Comparison of ENCODE assay signal across 19 cellular contexts in the genomic region with DNA sequence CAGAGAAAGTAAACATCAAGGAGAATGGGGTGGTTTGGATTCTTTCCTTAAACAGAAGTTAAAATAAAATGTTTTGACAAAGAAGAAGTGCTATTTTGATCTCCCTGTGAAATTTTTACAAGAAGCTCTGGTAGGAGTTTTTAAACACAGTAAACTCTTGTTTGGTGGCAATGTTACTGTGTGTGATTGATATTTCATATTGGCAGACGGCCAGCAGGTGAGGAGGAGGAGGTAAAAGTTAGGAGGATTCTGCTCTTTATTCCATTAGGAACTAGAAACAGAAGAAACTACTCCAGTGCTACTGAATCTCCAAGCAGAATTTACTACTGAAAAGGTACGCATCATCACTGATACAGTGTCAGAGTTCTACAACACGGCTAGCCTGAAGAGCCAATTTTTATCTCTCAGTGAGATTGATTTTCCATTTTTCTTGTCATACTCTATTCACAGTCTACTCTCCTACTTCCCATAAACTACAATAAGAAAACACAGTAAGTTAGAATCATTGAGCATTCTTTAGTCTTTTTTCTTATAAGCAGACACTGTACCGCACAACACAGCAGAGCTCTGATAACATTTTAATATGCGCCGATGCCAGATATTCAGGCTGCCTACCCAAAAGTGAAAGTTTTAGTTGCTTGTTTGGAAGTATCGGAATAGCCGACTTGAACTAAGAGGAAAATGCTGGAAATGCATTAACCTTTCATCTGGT. TPM values are rescaled to one million over a fixed set of nuclear protein-coding genes. Genes with fewer than 3 reads are reported as not detected.
DNase-seq lines count a peak whose midpoint lies in the region; ATAC-seq and TF ChIP-seq lines count a peak whose summit lies in the region.
"Had no signal": no experiment of that assay in that cellular context is flagged by ENCODE, and none has a peak within 500 bp of the region (broad histone marks: within the 10 kb centered on the region; RNA-seq: fewer than 3 reads in every experiment).

No MANE protein-coding gene starts in this region.

- intact Hi-C loops in left lung (cut with DNase I), result no loop called here

- TF ChIP-seq POLR2A in Peyer's patch (IDR thresholded peaks at IDR 0.05), result no peak

- H3K4me1 ChIP-seq in Peyer's patch (peaks cover 0 to 7% (median 0%) of the 10 kb centered on the region in 4 donors), foreskin keratinocyte (no peaks in the 10 kb centered on the region), mucosa of rectum (ENCODE audit: control insufficient read depth in 2 of 2, insufficient read depth in 2 of 2, low read length in 2 of 2) (peaks cover 8 to 26% of the 10 kb centered on the region in 2 donors), left lung (no peaks in the 10 kb centered on the region)

- DNase-seq in HEK293T (ENCODE audit: extremely low spot score) (peak; percentile 2), Peyer's patch (no peak), foreskin keratinocyte (no peak), LoVo (ENCODE audit: low spot score) (no peak), left lung (no peak), HuH-7.5 (ENCODE audit: low spot score) (no peak)
- DNase-seq: COR-L47; DMS53; HCEC 1CT; KBM-7; NCI-H1417 treated with DMSO at 0.1 percent for 48 hours; NCI-H2029 treated with DMSO at 0.1 percent for 48 hours; NCI-H226; NCI-H524 treated with DMSO at 0.1 percent for 48 hours; NK-92 treated with Interleukin-12 subunit alpha and Interleukin-12 subunit beta, amount 100 ng/mL, for 24 hours; OCI-M1 had no signal

- POLR2A ChIA-PET in HEK293T (lab: Yijun Ruan, JAX), result no interaction called here

- no peaks in the 10 kb centered on the region for H3K9me3 ChIP-seq in Peyer's patch
- no peaks in the 10 kb centered on the region for H3K9me3 ChIP-seq in mucosa of rectum (ENCODE audit: control insufficient read depth in 2 of 2, low read length in 2 of 2)
- no peaks in the 10 kb centered on the region for H3K9me3 ChIP-seq in left lung

- H3K4me3 ChIP-seq in Peyer's patch (no peak overlapping the region), mucosa of rectum (ENCODE audit: low read length in 2 of 2) (no peak overlapping the region), left lung (no peak overlapping the region)

- peak overlapping the region in 3 of 4 donors; percentile 36 to 81 (median 80) for H3K27ac ChIP-seq in Peyer's patch
- H3K27ac ChIP-seq in foreskin keratinocyte, result no peak overlapping the region
- peak overlapping the region; percentile 49 to 81 for H3K27ac ChIP-seq in mucosa of rectum (ENCODE audit: low read depth in 2 of 2, low read length in 2 of 2)
- no peak overlapping the region for H3K27ac ChIP-seq in left lung
- H3K27ac ChIP-seq: RWPE1 had no signal

- no peak overlapping the region for H3K9ac ChIP-seq in mucosa of rectum (ENCODE audit: low read depth in 1 of 2, low read length in 2 of 2)

- H3K27me3 ChIP-seq in Peyer's patch (no peaks in the 10 kb centered on the region), foreskin keratinocyte (peaks cover 13% of the 10 kb centered on the region), mucosa of rectum (ENCODE audit: control insufficient read depth in 2 of 2, insufficient read depth in 2 of 2, low read length in 2 of 2) (no peaks in the 10 kb centered on the region), left lung (no peaks in the 10 kb centered on the region)

- TF ChIP-seq CTCF in Peyer's patch (IDR thresholded peaks at IDR 0.05), result no peak
- no peak for TF ChIP-seq CTCF in foreskin keratinocyte (conservative IDR thresholded peaks at IDR 0.05)
- TF ChIP-seq CTCF in left lung (IDR thresholded peaks at IDR 0.05), result no peak

- CTCF ChIA-PET in HEK293T (lab: Yijun Ruan, JAX), result interaction anchor here (0.6 kb wide), 1 partner anchor 1031 kb away, joined by 3 read pairs; no protein-coding TSS in a partner anchor

- ATAC-seq in foreskin keratinocyte (peak; percentile 24), GM21528 (IDR thresholded peaks at IDR 0.05; ENCODE audit: low FRiP score, unreplicated experiment) (no peak), left lung (no peak)

- H3K36me3 ChIP-seq in Peyer's patch (no peaks in the 10 kb centered on the region), mucosa of rectum (ENCODE audit: control insufficient read depth in 2 of 2, insufficient read depth in 2 of 2, low read length in 2 of 2) (no peaks in the 10 kb centered on the region), left lung (no peaks in the 10 kb centered on the region)

TF ChIP-seq in HEK293T, 16 proteins besides CTCF, POLR2A, EP300 and RAD21:
- TF ChIP-seq ELF4 (IDR thresholded peaks at IDR 0.05) (no peak), HDGF (IDR thresholded peaks at IDR 0.05; ENCODE audit: borderline replicate concordance) (no peak), LEF1 (IDR thresholded peaks at IDR 0.05; ENCODE audit: borderline replicate concordance) (no peak), NFRKB (IDR thresholded peaks at IDR 0.05) (no peak), SP1 (IDR thresholded peaks at IDR 0.05) (no peak), BHLHE40 (IDR thresholded peaks at IDR 0.05; ENCODE audit: borderline replicate concordance) (no peak), SUZ12 (IDR thresholded peaks at IDR 0.05) (no peak), L3MBTL2 (conservative IDR thresholded peaks at IDR 0.05) (no peak), FOXM1 (IDR thresholded peaks at IDR 0.05; ENCODE audit: borderline replicate concordance) (no peak), ARNT (IDR thresholded peaks at IDR 0.05) (no peak), FOXA1 (IDR thresholded peaks at IDR 0.05) (no peak), FOXK2 (IDR thresholded peaks at IDR 0.05) (no peak), CTBP1 (IDR thresholded peaks at IDR 0.05; ENCODE audit: borderline replicate concordance) (no peak), TARDBP (IDR thresholded peaks at IDR 0.05) (no peak)
- TF ChIP-seq, protein P1, sequence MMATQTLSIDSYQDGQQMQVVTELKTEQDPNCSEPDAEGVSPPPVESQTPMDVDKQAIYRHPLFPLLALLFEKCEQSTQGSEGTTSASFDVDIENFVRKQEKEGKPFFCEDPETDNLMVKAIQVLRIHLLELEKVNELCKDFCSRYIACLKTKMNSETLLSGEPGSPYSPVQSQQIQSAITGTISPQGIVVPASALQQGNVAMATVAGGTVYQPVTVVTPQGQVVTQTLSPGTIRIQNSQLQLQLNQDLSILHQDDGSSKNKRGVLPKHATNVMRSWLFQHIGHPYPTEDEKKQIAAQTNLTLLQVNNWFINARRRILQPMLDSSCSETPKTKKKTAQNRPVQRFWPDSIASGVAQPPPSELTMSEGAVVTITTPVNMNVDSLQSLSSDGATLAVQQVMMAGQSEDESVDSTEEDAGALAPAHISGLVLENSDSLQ (IDR thresholded peaks at IDR 0.05), result no peak

RNA-seq across cellular contexts. Expression of a gene that starts 21.2 kb away (rescaled TPM):
- total RNA-seq in Peyer's patch (100 to 1,000 TPM; 265 to 326 (median 313) TPM), foreskin keratinocyte (64.6 and 73.1 TPM in 2 replicates), left lung (100 to 1,000 TPM; 137 to 149 TPM)
- 7.6 and 10.1 TPM in 2 replicates for polyA plus RNA-seq in foreskin keratinocyte

Comparison
In these comparisons a context has a peak if more than half of its experiments do, and no peak if none do; other contexts are left out.
1. H3K27ac ChIP-seq: peak in Peyer's patch (3 of 4) and mucosa of rectum (2 of 2); none in foreskin keratinocyte (single experiment) and left lung (0 of 2).